ENCODE assay signal across 1 cellular context in genomic region chr2:96507957-96508520, GRCh38.
TF ChIP-seq lines count a peak whose summit lies in the region.

No MANE protein-coding gene starts in this region.

TF ChIP-seq in HepG2, 621 proteins besides CTCF, POLR2A, EP300 and RAD21 (continued from another document and continues in another):
- TF ChIP-seq ZNF121 (CRISPR knock-in tag; IDR thresholded peaks at IDR 0.05) (peak; percentile 85), PAF1 (CRISPR knock-in tag; IDR thresholded peaks at IDR 0.05) (no peak), SMAD1 (CRISPR knock-in tag; IDR thresholded peaks at IDR 0.05; ENCODE audit: borderline replicate concordance, low read depth) (peak; percentile 49; the same call in 1 of the 2 replicates), ZBTB1 (CRISPR knock-in tag; IDR thresholded peaks at IDR 0.05; ENCODE audit: borderline replicate concordance) (no peak), ZNF296 (CRISPR knock-in tag; conservative IDR thresholded peaks at IDR 0.05) (no peak), SRY (CRISPR knock-in tag; IDR thresholded peaks at IDR 0.05) (0 out of 2 replicates have a peak, but pooled peaks have one; percentile 51), AGO2 (optimal IDR thresholded peaks at IDR 0.05; ENCODE audit: low read depth, low read length) (no peak), KIAA2018 (CRISPR knock-in tag; IDR thresholded peaks at IDR 0.05; ENCODE audit: borderline replicate concordance) (no peak), PBX3 (CRISPR knock-in tag; IDR thresholded peaks at IDR 0.05; ENCODE audit: borderline replicate concordance) (no peak), ZNF547 (CRISPR knock-in tag; IDR thresholded peaks at IDR 0.05) (no peak), HOXA3 (CRISPR knock-in tag; IDR thresholded peaks at IDR 0.05) (peak; percentile 64), RORA (CRISPR knock-in tag; IDR thresholded peaks at IDR 0.05) (no peak), ZBTB40 (IDR thresholded peaks at IDR 0.05) (no peak), ZBTB40 (CRISPR knock-in tag; IDR thresholded peaks at IDR 0.05) (0 out of 2 replicates have a peak, but pooled peaks have one; percentile 25), SRSF4 (IDR thresholded peaks at IDR 0.05; ENCODE audit: low read depth, low read length, poor library complexity, severe bottlenecking) (no peak), PHF5A (CRISPR knock-in tag; IDR thresholded peaks at IDR 0.05; ENCODE audit: low read depth, unreplicated experiment) (no peak), NFYB (CRISPR knock-in tag; IDR thresholded peaks at IDR 0.05) (peak; percentile 14; the same call in 1 of the 2 replicates), ZNF589 (CRISPR knock-in tag; conservative IDR thresholded peaks at IDR 0.05) (0 out of 2 replicates have a peak, but pooled peaks have one; percentile 52), ZGPAT (CRISPR knock-in tag; IDR thresholded peaks at IDR 0.05) (peak; percentile 41; the same call in 1 of the 2 replicates), ZNF816 (CRISPR knock-in tag; IDR thresholded peaks at IDR 0.05; ENCODE audit: borderline replicate concordance) (no peak), TARDBP (CRISPR knock-in tag; IDR thresholded peaks at IDR 0.05) (peak; percentile 57), TAF1 (CRISPR knock-in tag; IDR thresholded peaks at IDR 0.05) (no peak; the same call in 1 of the 2 replicates), MTA1 (CRISPR knock-in tag; IDR thresholded peaks at IDR 0.05; ENCODE audit: borderline replicate concordance) (no peak; the same call in 1 of the 2 replicates), GMEB1 (CRISPR knock-in tag; IDR thresholded peaks at IDR 0.05; ENCODE audit: borderline replicate concordance) (no peak), CEBPB (IDR thresholded peaks at IDR 0.05; ENCODE audit: borderline replicate concordance, low read depth, low read length) (no peak), BCL3 (CRISPR knock-in tag; IDR thresholded peaks at IDR 0.05) (peak; percentile 83), ATM (IDR thresholded peaks at IDR 0.05; ENCODE audit: borderline replicate concordance) (no peak), ZNF224 (CRISPR knock-in tag; IDR thresholded peaks at IDR 0.05) (no peak), ZNF598 (CRISPR knock-in tag; IDR thresholded peaks at IDR 0.05; ENCODE audit: borderline replicate concordance) (peak; percentile 20; the same call in 1 of the 2 replicates), KDM5A (IDR thresholded peaks at IDR 0.05; ENCODE audit: borderline replicate concordance, low read length) (no peak), DR1 (CRISPR knock-in tag; IDR thresholded peaks at IDR 0.05) (no peak), ZNF510 (CRISPR knock-in tag; IDR thresholded peaks at IDR 0.05; ENCODE audit: low read depth) (no peak), ZNF7 (CRISPR knock-in tag; IDR thresholded peaks at IDR 0.05) (no peak), RCOR2 (CRISPR knock-in tag; IDR thresholded peaks at IDR 0.05) (no peak), TERF1 (CRISPR knock-in tag; IDR thresholded peaks at IDR 0.05) (no peak)
